18 cellular contexts compared by ENCODE assay signal in the genomic region with DNA sequence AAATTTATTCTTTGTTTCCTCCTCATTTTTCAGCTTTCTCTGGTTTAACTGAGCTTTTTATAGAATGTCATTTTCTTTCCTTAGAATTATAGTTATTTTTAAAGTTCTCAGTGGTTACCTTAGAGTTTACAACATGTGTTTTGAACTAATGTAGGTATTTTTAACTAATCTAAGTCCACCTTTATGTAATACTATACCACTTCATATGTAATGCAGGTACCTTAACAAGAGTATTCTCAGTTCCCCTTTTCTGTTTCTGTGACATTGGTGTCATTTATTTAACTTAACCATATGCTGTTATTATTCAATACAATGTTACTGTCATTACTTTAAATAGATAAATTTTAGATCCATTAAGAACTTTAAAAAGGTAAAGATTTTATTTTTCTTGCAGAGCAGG. TPM values are rescaled to one million over a fixed set of nuclear protein-coding genes. Genes with fewer than 3 reads are reported as not detected.
DNase-seq lines count a peak whose midpoint lies in the region; ATAC-seq and TF ChIP-seq lines count a peak whose summit lies in the region.
"Had no signal": no experiment of that assay in that cellular context is flagged by ENCODE, and none has a peak within 500 bp of the region (broad histone marks: within the 10 kb centered on the region; RNA-seq: fewer than 3 reads in every experiment).

No MANE protein-coding gene starts in this region.

- CTCF ChIA-PET in naive thymus-derived CD4-positive, alpha-beta T cell (lab: Charles Lee) = no interaction called here

- H3K27me3 Mint-ChIP-seq in naive thymus-derived CD4-positive, alpha-beta T cell = peaks cover 0 to 14% (median 10%) of the 10 kb centered on the region in 5 donors
- H3K27me3 Mint-ChIP-seq: activated CD4-positive, alpha-beta T cell treated with anti-CD3 and anti-CD28 coated beads, Interleukin-2, amount 10 ng/mL, durations not matched to agents 7 days and 5 days had no signal

- TF ChIP-seq EP300 in sigmoid colon (IDR thresholded peaks at IDR 0.05) = no peak

- no peaks in the 10 kb centered on the region for H3K9me3 ChIP-seq in naive thymus-derived CD4-positive, alpha-beta T cell (ENCODE audit: control insufficient read depth in 2 of 3, low read length in 3 of 3)
- H3K9me3 ChIP-seq in sigmoid colon = no peaks in the 10 kb centered on the region
- H3K9me3 ChIP-seq: gastrocnemius medialis, psoas muscle had no signal

- no peak overlapping the region for H3K4me3 Mint-ChIP-seq in naive thymus-derived CD4-positive, alpha-beta T cell
- H3K4me3 Mint-ChIP-seq: activated CD4-positive, alpha-beta T cell treated with anti-CD3 and anti-CD28 coated beads, Interleukin-2, amount 10 ng/mL, durations not matched to agents 7 days and 5 days; activated T-cell treated with anti-CD3 and anti-CD28 coated beads, Interleukin-2, amount 50 U/mL, for 4 hours; T-helper 2 cell treated with Interferon-gamma antibody and Interleukin-4, amounts not matched to agents 5 μg/mL and 100 μg/mL, for 36 hours had no signal

- H3K36me3 Mint-ChIP-seq in naive thymus-derived CD4-positive, alpha-beta T cell = peaks cover 0 to 4% (median 0%) of the 10 kb centered on the region in 5 donors

- no peak overlapping the region for H3K4me3 ChIP-seq in naive thymus-derived CD4-positive, alpha-beta T cell (ENCODE audit: low read length)
- H3K4me3 ChIP-seq in sigmoid colon = no peak overlapping the region
- H3K4me3 ChIP-seq: gastrocnemius medialis, psoas muscle had no signal

- H3K9me3 Mint-ChIP-seq in naive thymus-derived CD4-positive, alpha-beta T cell = peaks cover 0 to 17% (median 5%) of the 10 kb centered on the region in 11 donors
- H3K9me3 Mint-ChIP-seq: activated CD4-positive, alpha-beta T cell treated with anti-CD3 and anti-CD28 coated beads, Interleukin-2, amount 10 ng/mL, durations not matched to agents 7 days and 5 days; T-helper 2 cell treated with Interferon-gamma antibody and Interleukin-4, amounts not matched to agents 5 μg/mL and 100 μg/mL, for 36 hours had no signal

- ATAC-seq in GM18511 (IDR thresholded peaks at IDR 0.05; ENCODE audit: unreplicated experiment) (peak; percentile 95), GM21390 (IDR thresholded peaks at IDR 0.05; ENCODE audit: unreplicated experiment) (peak; percentile 91), HG02938 (IDR thresholded peaks at IDR 0.05; ENCODE audit: unreplicated experiment) (peak; percentile 98), HG03520 (IDR thresholded peaks at IDR 0.05; ENCODE audit: unreplicated experiment) (peak; percentile 89)
- no peak for ATAC-seq in naive thymus-derived CD4-positive, alpha-beta T cell
- ATAC-seq: activated T-cell treated with anti-CD3 and anti-CD28 coated beads, Interleukin-2, amount 50 U/mL, for 4 hours; gastrocnemius medialis; psoas muscle had no signal

- TF ChIP-seq CTCF in sigmoid colon (IDR thresholded peaks at IDR 0.05) = no peak

- no peaks in the 10 kb centered on the region for H3K4me1 ChIP-seq in naive thymus-derived CD4-positive, alpha-beta T cell (ENCODE audit: control insufficient read depth in 2 of 2, insufficient read depth in 2 of 2, low read length in 2 of 2)
- H3K4me1 ChIP-seq in sigmoid colon = no peaks in the 10 kb centered on the region
- H3K4me1 ChIP-seq: gastrocnemius medialis, psoas muscle had no signal

- no peak overlapping the region for H3K27ac ChIP-seq in naive thymus-derived CD4-positive, alpha-beta T cell (ENCODE audit: low read depth, low read length)
- no peak overlapping the region for H3K27ac ChIP-seq in sigmoid colon
- H3K27ac ChIP-seq: gastrocnemius medialis, psoas muscle had no signal

- no peaks in the 10 kb centered on the region for H3K36me3 ChIP-seq in naive thymus-derived CD4-positive, alpha-beta T cell (ENCODE audit: control insufficient read depth in 2 of 3, insufficient read depth in 3 of 3, low read length in 3 of 3)
- H3K36me3 ChIP-seq in sigmoid colon = no peaks in the 10 kb centered on the region
- H3K36me3 ChIP-seq: gastrocnemius medialis had no signal

- TF ChIP-seq POLR2A in sigmoid colon (IDR thresholded peaks at IDR 0.05) = no peak

- POLR2A ChIA-PET in naive thymus-derived CD4-positive, alpha-beta T cell (lab: Charles Lee) = no interaction called here

- no peaks in the 10 kb centered on the region for H3K4me1 Mint-ChIP-seq in naive thymus-derived CD4-positive, alpha-beta T cell
- H3K4me1 Mint-ChIP-seq: activated CD4-positive, alpha-beta T cell treated with anti-CD3 and anti-CD28 coated beads, Interleukin-2, amount 10 ng/mL, durations not matched to agents 7 days and 5 days had no signal

- no peak for DNase-seq in NCI-H510A treated with DMSO at 0.1 percent for 48 hours (lab: John Stamatoyannopoulos, UW)
- no peak for DNase-seq in activated T-cell treated with anti-CD3 and anti-CD28 coated beads, Interleukin-2, amount 50 U/mL, for 48 hours
- no peak for DNase-seq in naive thymus-derived CD4-positive, alpha-beta T cell
- DNase-seq in sigmoid colon = no peak
- DNase-seq: activated CD4-positive, alpha-beta T cell treated with anti-CD3 and anti-CD28 coated beads, Interleukin-2, amount 10 ng/mL, durations not matched to agents 7 days and 5 days; activated T-cell treated with anti-CD3 and anti-CD28 coated beads, Interleukin-2, amount 50 U/mL, for 4 hours; cerebellar nuclear complex; gastrocnemius medialis; NCI-H2107; psoas muscle had no signal

- no peaks in the 10 kb centered on the region for H3K27me3 ChIP-seq in naive thymus-derived CD4-positive, alpha-beta T cell (ENCODE audit: control insufficient read depth in 2 of 2, insufficient read depth in 2 of 2, low read length in 2 of 2)
- no peaks in the 10 kb centered on the region for H3K27me3 ChIP-seq in sigmoid colon
- H3K27me3 ChIP-seq: gastrocnemius medialis had no signal

- H3K27ac Mint-ChIP-seq in naive thymus-derived CD4-positive, alpha-beta T cell = no peak overlapping the region
- H3K27ac Mint-ChIP-seq: activated CD4-positive, alpha-beta T cell treated with anti-CD3 and anti-CD28 coated beads, Interleukin-2, amount 10 ng/mL, durations not matched to agents 7 days and 5 days; T-helper 2 cell treated with Interferon-gamma antibody and Interleukin-4, amounts not matched to agents 5 μg/mL and 100 μg/mL, for 36 hours had no signal

- intact Hi-C loops in naive thymus-derived CD4-positive, alpha-beta T cell (cut with micrococcal nuclease) = no loop called here
- intact Hi-C loops in sigmoid colon (cut with DNase I) = no loop called here

RNA-seq across cellular contexts. Expression of gene KCNC2, which starts 30.3 kb away (rescaled TPM):
- not detected for total RNA-seq in naive thymus-derived CD4-positive, alpha-beta T cell
- not detected for polyA plus RNA-seq in naive thymus-derived CD4-positive, alpha-beta T cell
- 1 to 10 TPM in 1 of 4 donors, under 1 TPM in 3; under 0.01 to 1.1 (median 0.56) TPM for total RNA-seq in sigmoid colon
- under 1 TPM in 1 of 3 donors, not detected in 2; 0.07 TPM for polyA plus RNA-seq in sigmoid colon
- total RNA-seq: activated CD4-positive, alpha-beta T cell treated with anti-CD3 and anti-CD28 coated beads, Interleukin-2, amount 10 ng/mL, durations not matched to agents 7 days and 5 days; activated T-cell treated with anti-CD3 and anti-CD28 coated beads, Interleukin-2, amount 50 U/mL, for 4 hours; gastrocnemius medialis; MCF 10A; subcutaneous adipose tissue had no signal
- polyA plus RNA-seq: adipose tissue had no signal
